Comparison of ENCODE assay signal across 9 cellular contexts in the genomic region with DNA sequence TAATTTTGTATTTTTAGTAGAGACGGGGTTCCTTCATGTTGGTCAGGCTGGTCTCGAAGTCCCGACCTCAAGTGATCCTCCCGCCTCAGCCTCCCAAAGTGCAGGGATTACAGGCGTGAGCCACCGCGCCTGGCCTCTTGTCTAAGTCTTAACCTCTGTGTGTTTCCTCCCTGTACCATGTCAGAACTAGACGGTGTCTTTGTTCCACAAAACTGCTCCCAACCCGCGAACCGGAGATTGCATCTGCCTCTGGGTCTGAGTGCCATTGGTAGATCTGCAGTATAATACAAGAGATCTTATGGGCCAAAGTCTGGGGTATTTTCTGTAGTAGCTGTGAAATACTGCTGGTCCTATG. TPM values are rescaled to one million over a fixed set of nuclear protein-coding genes. Genes with fewer than 3 reads are reported as not detected.
A peak's percentile ranks its signal among the peaks of the same experiment; 100 is the strongest.
DNase-seq lines count a peak whose midpoint lies in the region; ATAC-seq and TF ChIP-seq lines count a peak whose summit lies in the region.
"Had no signal": no experiment of that assay in that cellular context is flagged by ENCODE, and none has a peak within 500 bp of the region (broad histone marks: within the 10 kb centered on the region; RNA-seq: fewer than 3 reads in every experiment).

No MANE protein-coding gene starts in this region.

- H3K4me1 ChIP-seq in CD4-positive, alpha-beta memory T cell (ENCODE audit: insufficient read depth, low read length) = peaks cover 16% of the 10 kb centered on the region

- TF ChIP-seq CTCF in HFF-Myc (IDR thresholded peaks at IDR 0.05; ENCODE audit: low read depth, low read length, missing control alignments) = no peak
- TF ChIP-seq CTCF in nephron (IDR thresholded peaks at IDR 0.05; ENCODE audit: unreplicated experiment in 3 of 3) = no peak

- ATAC-seq in GM21619 (IDR thresholded peaks at IDR 0.05; ENCODE audit: unreplicated experiment) (no peak), GM18868 (IDR thresholded peaks at IDR 0.05; ENCODE audit: unreplicated experiment) (no peak)

- DNase-seq in CD4-positive, alpha-beta memory T cell = peak in 2 of 5 donors; percentile 5 to 36
- DNase-seq in HFF-Myc (ENCODE audit: extremely low read depth, low read depth) (no peak), islet precursor cell (no peak)
- DNase-seq in effector CD4-positive, alpha-beta T cell = no peak
- DNase-seq: nucleus accumbens had no signal

- POLR2A ChIA-PET in CD4-positive, alpha-beta memory T cell (lab: Charles Lee; ENCODE audit: partially characterized antibody) = interaction anchor here (0.8 to 2.8 kb wide), 3 partner anchors 9 to 331 kb away, joined by 4 to 40 read pairs (median 6); a partner anchor contains a TSS

- CTCF ChIA-PET in CD4-positive, alpha-beta memory T cell (lab: Charles Lee; ENCODE audit: partially characterized antibody) = no interaction called here

- peaks cover 5 to 28% (median 17%) of the 10 kb centered on the region in 4 donors for H3K4me1 Mint-ChIP-seq in CD4-positive, alpha-beta memory T cell
- peaks cover 19% of the 10 kb centered on the region for H3K4me1 Mint-ChIP-seq in activated naive CD8-positive, alpha-beta T cell (ENCODE audit: low read depth)
- peaks cover 5% of the 10 kb centered on the region for H3K4me1 Mint-ChIP-seq in nephron

- peaks cover 0 to 1% of the 10 kb centered on the region in 2 donors for H3K27me3 Mint-ChIP-seq in CD4-positive, alpha-beta memory T cell
- H3K27me3 Mint-ChIP-seq in activated naive CD8-positive, alpha-beta T cell = no peaks in the 10 kb centered on the region
- no peaks in the 10 kb centered on the region for H3K27me3 Mint-ChIP-seq in nephron (ENCODE audit: low read depth)

- peaks cover 0 to 1% (median 0%) of the 10 kb centered on the region in 8 donors for H3K9me3 Mint-ChIP-seq in CD4-positive, alpha-beta memory T cell
- no peaks in the 10 kb centered on the region for H3K9me3 Mint-ChIP-seq in activated naive CD8-positive, alpha-beta T cell (ENCODE audit: low read depth)
- H3K9me3 Mint-ChIP-seq in nephron = no peaks in the 10 kb centered on the region

- no peaks in the 10 kb centered on the region for H3K36me3 ChIP-seq in CD4-positive, alpha-beta memory T cell (ENCODE audit: insufficient read depth, low read length)

- H3K4me3 Mint-ChIP-seq in CD4-positive, alpha-beta memory T cell = peak overlapping the region; percentile 92 to 99 (median 98)
- peak overlapping the region; percentile 98 for H3K4me3 Mint-ChIP-seq in activated naive CD8-positive, alpha-beta T cell
- peak overlapping the region; percentile 91 to 99 (median 92) for H3K4me3 Mint-ChIP-seq in nephron

- H3K4me3 ChIP-seq in CD4-positive, alpha-beta memory T cell (ENCODE audit: low read length in 2 of 2) = peak overlapping the region in 1 of 2 donors; percentile 99
- H3K4me3 ChIP-seq in HFF-Myc (replicated peaks; ENCODE audit: low read depth, low read length) = peak overlapping the region; percentile 83; the same call in 1 of the 2 replicates

- peaks cover 4 to 24% of the 10 kb centered on the region in 2 donors for H3K36me3 Mint-ChIP-seq in CD4-positive, alpha-beta memory T cell
- H3K36me3 Mint-ChIP-seq in activated naive CD8-positive, alpha-beta T cell = peaks cover 3% of the 10 kb centered on the region
- peaks cover 9% of the 10 kb centered on the region for H3K36me3 Mint-ChIP-seq in nephron (ENCODE audit: low read depth)

- H3K27ac Mint-ChIP-seq in CD4-positive, alpha-beta memory T cell = peak overlapping the region; percentile 69 to 94 (median 89)
- H3K27ac Mint-ChIP-seq in activated naive CD8-positive, alpha-beta T cell = no peak overlapping the region
- H3K27ac Mint-ChIP-seq in nephron = peak overlapping the region; percentile 58 to 89 (median 62)

- no peaks in the 10 kb centered on the region for H3K9me3 ChIP-seq in CD4-positive, alpha-beta memory T cell (ENCODE audit: control insufficient read depth in 1 of 2, low read length in 2 of 2)

- intact Hi-C loops in CD4-positive, alpha-beta memory T cell (cut with micrococcal nuclease) = loop anchor here (2.0 to 10.0 kb wide), 3 partner anchors 124 to 1638 kb away; a partner anchor contains a TSS

- H3K27ac ChIP-seq in CD4-positive, alpha-beta memory T cell (ENCODE audit: low read depth, low read length) = no peak overlapping the region

- H3K27me3 ChIP-seq in CD4-positive, alpha-beta memory T cell (ENCODE audit: insufficient read depth, low read length) = no peaks in the 10 kb centered on the region

RNA-seq across cellular contexts. Expression of a gene that starts 1.3 kb away (rescaled TPM):
- 10 to 100 TPM; 20.0 to 24.2 TPM for total RNA-seq in CD4-positive, alpha-beta memory T cell
- 10 to 100 TPM; 18.2 to 31.1 TPM for polyA plus RNA-seq in CD4-positive, alpha-beta memory T cell

RNA-seq across cellular contexts. Expression of a gene that starts 8.6 kb away (rescaled TPM):
- total RNA-seq in CD4-positive, alpha-beta memory T cell = 10 to 100 TPM; 14.4 to 15.0 TPM
- polyA plus RNA-seq in CD4-positive, alpha-beta memory T cell = 10 to 100 TPM in 1 of 2 donors, 1 to 10 TPM in 1; 9.0 to 12.7 TPM

RNA-seq across cellular contexts. Expression of a gene that starts 48.8 kb away (rescaled TPM):
- 10 to 100 TPM; 57.3 to 60.7 TPM for total RNA-seq in CD4-positive, alpha-beta memory T cell
- polyA plus RNA-seq in CD4-positive, alpha-beta memory T cell = 10 to 100 TPM in 1 of 2 donors, 1 to 10 TPM in 1; 7.3 to 42.5 TPM
